1 cellular context compared by ENCODE assay signal in the genomic region with DNA sequence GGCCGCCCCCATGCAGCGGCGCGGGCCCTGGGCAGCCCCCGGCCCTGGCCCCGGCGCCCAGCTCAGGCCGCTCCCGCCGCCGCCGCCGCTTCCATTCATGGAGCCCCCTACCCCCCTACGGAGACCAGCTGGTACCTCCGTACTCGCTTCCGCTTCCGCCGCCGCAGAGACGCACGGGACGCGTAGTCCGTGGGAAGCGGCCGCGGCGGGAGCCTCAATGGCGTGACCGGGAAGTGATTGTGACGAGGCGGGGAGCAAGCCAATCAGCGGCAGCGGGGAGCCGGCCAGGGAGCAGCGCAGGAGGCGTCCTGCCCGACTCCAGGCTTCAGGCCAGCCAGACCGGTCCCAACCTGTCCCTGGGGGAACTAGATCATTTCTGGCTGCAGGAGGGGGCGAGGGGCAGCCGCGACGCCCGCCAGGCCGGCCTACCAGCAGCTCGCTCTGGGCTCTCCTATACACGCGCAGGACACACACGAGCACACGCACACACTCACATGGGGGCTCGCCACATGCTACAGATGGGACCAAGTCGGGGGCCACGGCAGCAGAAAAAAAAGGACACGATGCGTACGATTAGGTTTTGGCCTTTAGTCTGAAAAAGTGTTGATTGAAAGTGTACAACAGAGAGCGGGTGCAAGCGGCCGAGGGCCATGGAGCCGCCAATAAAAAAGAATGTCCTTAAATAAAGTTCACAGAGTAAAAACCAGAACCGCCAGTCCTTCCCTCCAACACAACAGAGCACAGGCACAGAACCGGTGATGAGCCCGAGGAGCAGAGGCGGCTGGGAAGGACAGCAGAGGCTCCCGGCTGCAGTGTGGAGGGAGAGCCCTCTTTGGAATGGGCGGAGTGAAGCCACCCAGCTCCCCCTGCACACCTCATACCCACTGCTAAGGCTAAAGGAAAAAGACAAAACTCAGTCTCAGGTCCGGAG.
TF ChIP-seq lines count a peak whose summit lies in the region.

A gene with protein sequence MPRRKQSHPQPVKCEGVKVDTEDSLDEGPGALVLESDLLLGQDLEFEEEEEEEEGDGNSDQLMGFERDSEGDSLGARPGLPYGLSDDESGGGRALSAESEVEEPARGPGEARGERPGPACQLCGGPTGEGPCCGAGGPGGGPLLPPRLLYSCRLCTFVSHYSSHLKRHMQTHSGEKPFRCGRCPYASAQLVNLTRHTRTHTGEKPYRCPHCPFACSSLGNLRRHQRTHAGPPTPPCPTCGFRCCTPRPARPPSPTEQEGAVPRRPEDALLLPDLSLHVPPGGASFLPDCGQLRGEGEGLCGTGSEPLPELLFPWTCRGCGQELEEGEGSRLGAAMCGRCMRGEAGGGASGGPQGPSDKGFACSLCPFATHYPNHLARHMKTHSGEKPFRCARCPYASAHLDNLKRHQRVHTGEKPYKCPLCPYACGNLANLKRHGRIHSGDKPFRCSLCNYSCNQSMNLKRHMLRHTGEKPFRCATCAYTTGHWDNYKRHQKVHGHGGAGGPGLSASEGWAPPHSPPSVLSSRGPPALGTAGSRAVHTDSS (minus strand): TSS at position 109 of the 931 bp plus-strand sequence. CDS start 208 bp downstream, outside the sequence.

TF ChIP-seq in HepG2, 621 proteins besides CTCF, POLR2A, EP300 and RAD21 (continued from another document and continues in another):
- TF ChIP-seq THAP11 (CRISPR knock-in tag; IDR thresholded peaks at IDR 0.05) (peak; percentile 97), SRF (IDR thresholded peaks at IDR 0.05; ENCODE audit: low read depth, low read length) (no peak), TAF1 (CRISPR knock-in tag; IDR thresholded peaks at IDR 0.05) (no peak), SATB2 (CRISPR knock-in tag; IDR thresholded peaks at IDR 0.05) (no peak), ZSCAN9 (CRISPR knock-in tag; IDR thresholded peaks at IDR 0.05; ENCODE audit: borderline replicate concordance) (no peak), FOSL2 (CRISPR knock-in tag; IDR thresholded peaks at IDR 0.05) (peak; percentile 19), SALL2 (CRISPR knock-in tag; IDR thresholded peaks at IDR 0.05) (no peak), MAFK (conservative IDR thresholded peaks at IDR 0.05 in 1 of 2, IDR thresholded peaks at IDR 0.05 in 1 of 2; ENCODE audit: low read length in 2 of 2) (no peak), ZBTB7A (CRISPR knock-in tag; IDR thresholded peaks at IDR 0.05) (no peak), KLF15 (CRISPR knock-in tag; IDR thresholded peaks at IDR 0.05; ENCODE audit: borderline replicate concordance) (no peak), FOXJ3 (CRISPR knock-in tag; IDR thresholded peaks at IDR 0.05; ENCODE audit: borderline replicate concordance) (no peak), DMAP1 (CRISPR knock-in tag; IDR thresholded peaks at IDR 0.05) (no peak), MAFG (CRISPR knock-in tag; IDR thresholded peaks at IDR 0.05) (no peak), ARHGAP35 (CRISPR knock-in tag; IDR thresholded peaks at IDR 0.05; ENCODE audit: borderline replicate concordance) (peak; percentile 44; the same call in 1 of the 2 replicates), ZNF263 (CRISPR knock-in tag; IDR thresholded peaks at IDR 0.05) (no peak), ZFYVE20 (CRISPR knock-in tag; IDR thresholded peaks at IDR 0.05; ENCODE audit: borderline replicate concordance, low read depth) (no peak), LCORL (IDR thresholded peaks at IDR 0.05) (no peak), LCORL (CRISPR knock-in tag; IDR thresholded peaks at IDR 0.05) (no peak; the same call in 1 of the 2 replicates), ZNF530 (CRISPR knock-in tag; IDR thresholded peaks at IDR 0.05; ENCODE audit: low read depth) (no peak), ZNF460 (CRISPR knock-in tag; IDR thresholded peaks at IDR 0.05; ENCODE audit: borderline replicate concordance) (no peak), ZNF124 (CRISPR knock-in tag; IDR thresholded peaks at IDR 0.05) (no peak), ZNF776 (CRISPR knock-in tag; IDR thresholded peaks at IDR 0.05) (0 out of 2 replicates have a peak, but pooled peaks have one; percentile 77), ZBTB1 (CRISPR knock-in tag; IDR thresholded peaks at IDR 0.05; ENCODE audit: borderline replicate concordance) (no peak), IRF2 (CRISPR knock-in tag; IDR thresholded peaks at IDR 0.05) (no peak), ZNF549 (CRISPR knock-in tag; IDR thresholded peaks at IDR 0.05) (no peak)
- TF ChIP-seq, protein P1, sequence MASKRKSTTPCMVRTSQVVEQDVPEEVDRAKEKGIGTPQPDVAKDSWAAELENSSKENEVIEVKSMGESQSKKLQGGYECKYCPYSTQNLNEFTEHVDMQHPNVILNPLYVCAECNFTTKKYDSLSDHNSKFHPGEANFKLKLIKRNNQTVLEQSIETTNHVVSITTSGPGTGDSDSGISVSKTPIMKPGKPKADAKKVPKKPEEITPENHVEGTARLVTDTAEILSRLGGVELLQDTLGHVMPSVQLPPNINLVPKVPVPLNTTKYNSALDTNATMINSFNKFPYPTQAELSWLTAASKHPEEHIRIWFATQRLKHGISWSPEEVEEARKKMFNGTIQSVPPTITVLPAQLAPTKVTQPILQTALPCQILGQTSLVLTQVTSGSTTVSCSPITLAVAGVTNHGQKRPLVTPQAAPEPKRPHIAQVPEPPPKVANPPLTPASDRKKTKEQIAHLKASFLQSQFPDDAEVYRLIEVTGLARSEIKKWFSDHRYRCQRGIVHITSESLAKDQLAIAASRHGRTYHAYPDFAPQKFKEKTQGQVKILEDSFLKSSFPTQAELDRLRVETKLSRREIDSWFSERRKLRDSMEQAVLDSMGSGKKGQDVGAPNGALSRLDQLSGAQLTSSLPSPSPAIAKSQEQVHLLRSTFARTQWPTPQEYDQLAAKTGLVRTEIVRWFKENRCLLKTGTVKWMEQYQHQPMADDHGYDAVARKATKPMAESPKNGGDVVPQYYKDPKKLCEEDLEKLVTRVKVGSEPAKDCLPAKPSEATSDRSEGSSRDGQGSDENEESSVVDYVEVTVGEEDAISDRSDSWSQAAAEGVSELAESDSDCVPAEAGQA (IDR thresholded peaks at IDR 0.05; ENCODE audit: low read depth), result peak; percentile 73
- TF ChIP-seq, protein P1 (CRISPR knock-in tag; IDR thresholded peaks at IDR 0.05; ENCODE audit: borderline replicate concordance), result no peak
- TF ChIP-seq, protein P2, sequence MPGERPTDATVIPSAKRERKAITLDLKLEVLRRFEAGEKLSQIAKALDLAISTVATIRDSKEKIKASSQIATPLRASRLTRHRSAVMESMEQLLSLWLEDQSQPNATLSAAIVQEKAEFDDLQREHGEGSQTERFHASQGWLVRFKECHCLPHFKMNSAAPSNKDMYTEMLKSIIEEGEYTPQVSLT (CRISPR knock-in tag; IDR thresholded peaks at IDR 0.05; ENCODE audit: borderline replicate concordance, low read depth), result no peak
- TF ChIP-seq, protein P3, sequence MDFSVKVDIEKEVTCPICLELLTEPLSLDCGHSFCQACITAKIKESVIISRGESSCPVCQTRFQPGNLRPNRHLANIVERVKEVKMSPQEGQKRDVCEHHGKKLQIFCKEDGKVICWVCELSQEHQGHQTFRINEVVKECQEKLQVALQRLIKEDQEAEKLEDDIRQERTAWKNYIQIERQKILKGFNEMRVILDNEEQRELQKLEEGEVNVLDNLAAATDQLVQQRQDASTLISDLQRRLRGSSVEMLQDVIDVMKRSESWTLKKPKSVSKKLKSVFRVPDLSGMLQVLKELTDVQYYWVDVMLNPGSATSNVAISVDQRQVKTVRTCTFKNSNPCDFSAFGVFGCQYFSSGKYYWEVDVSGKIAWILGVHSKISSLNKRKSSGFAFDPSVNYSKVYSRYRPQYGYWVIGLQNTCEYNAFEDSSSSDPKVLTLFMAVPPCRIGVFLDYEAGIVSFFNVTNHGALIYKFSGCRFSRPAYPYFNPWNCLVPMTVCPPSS (IDR thresholded peaks at IDR 0.05), result no peak
- TF ChIP-seq, protein P4, sequence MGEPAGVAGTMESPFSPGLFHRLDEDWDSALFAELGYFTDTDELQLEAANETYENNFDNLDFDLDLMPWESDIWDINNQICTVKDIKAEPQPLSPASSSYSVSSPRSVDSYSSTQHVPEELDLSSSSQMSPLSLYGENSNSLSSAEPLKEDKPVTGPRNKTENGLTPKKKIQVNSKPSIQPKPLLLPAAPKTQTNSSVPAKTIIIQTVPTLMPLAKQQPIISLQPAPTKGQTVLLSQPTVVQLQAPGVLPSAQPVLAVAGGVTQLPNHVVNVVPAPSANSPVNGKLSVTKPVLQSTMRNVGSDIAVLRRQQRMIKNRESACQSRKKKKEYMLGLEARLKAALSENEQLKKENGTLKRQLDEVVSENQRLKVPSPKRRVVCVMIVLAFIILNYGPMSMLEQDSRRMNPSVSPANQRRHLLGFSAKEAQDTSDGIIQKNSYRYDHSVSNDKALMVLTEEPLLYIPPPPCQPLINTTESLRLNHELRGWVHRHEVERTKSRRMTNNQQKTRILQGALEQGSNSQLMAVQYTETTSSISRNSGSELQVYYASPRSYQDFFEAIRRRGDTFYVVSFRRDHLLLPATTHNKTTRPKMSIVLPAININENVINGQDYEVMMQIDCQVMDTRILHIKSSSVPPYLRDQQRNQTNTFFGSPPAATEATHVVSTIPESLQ (CRISPR knock-in tag; conservative IDR thresholded peaks at IDR 0.05), result no peak
- TF ChIP-seq, protein P5, sequence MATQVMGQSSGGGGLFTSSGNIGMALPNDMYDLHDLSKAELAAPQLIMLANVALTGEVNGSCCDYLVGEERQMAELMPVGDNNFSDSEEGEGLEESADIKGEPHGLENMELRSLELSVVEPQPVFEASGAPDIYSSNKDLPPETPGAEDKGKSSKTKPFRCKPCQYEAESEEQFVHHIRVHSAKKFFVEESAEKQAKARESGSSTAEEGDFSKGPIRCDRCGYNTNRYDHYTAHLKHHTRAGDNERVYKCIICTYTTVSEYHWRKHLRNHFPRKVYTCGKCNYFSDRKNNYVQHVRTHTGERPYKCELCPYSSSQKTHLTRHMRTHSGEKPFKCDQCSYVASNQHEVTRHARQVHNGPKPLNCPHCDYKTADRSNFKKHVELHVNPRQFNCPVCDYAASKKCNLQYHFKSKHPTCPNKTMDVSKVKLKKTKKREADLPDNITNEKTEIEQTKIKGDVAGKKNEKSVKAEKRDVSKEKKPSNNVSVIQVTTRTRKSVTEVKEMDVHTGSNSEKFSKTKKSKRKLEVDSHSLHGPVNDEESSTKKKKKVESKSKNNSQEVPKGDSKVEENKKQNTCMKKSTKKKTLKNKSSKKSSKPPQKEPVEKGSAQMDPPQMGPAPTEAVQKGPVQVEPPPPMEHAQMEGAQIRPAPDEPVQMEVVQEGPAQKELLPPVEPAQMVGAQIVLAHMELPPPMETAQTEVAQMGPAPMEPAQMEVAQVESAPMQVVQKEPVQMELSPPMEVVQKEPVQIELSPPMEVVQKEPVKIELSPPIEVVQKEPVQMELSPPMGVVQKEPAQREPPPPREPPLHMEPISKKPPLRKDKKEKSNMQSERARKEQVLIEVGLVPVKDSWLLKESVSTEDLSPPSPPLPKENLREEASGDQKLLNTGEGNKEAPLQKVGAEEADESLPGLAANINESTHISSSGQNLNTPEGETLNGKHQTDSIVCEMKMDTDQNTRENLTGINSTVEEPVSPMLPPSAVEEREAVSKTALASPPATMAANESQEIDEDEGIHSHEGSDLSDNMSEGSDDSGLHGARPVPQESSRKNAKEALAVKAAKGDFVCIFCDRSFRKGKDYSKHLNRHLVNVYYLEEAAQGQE (IDR thresholded peaks at IDR 0.05; ENCODE audit: borderline replicate concordance in 1 of 2, low read depth in 1 of 2, low read length in 2 of 2), result no peak
- TF ChIP-seq, protein P6, sequence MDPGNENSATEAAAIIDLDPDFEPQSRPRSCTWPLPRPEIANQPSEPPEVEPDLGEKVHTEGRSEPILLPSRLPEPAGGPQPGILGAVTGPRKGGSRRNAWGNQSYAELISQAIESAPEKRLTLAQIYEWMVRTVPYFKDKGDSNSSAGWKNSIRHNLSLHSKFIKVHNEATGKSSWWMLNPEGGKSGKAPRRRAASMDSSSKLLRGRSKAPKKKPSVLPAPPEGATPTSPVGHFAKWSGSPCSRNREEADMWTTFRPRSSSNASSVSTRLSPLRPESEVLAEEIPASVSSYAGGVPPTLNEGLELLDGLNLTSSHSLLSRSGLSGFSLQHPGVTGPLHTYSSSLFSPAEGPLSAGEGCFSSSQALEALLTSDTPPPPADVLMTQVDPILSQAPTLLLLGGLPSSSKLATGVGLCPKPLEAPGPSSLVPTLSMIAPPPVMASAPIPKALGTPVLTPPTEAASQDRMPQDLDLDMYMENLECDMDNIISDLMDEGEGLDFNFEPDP (CRISPR knock-in tag; conservative IDR thresholded peaks at IDR 0.05), result no peak
- TF ChIP-seq, protein P7, sequence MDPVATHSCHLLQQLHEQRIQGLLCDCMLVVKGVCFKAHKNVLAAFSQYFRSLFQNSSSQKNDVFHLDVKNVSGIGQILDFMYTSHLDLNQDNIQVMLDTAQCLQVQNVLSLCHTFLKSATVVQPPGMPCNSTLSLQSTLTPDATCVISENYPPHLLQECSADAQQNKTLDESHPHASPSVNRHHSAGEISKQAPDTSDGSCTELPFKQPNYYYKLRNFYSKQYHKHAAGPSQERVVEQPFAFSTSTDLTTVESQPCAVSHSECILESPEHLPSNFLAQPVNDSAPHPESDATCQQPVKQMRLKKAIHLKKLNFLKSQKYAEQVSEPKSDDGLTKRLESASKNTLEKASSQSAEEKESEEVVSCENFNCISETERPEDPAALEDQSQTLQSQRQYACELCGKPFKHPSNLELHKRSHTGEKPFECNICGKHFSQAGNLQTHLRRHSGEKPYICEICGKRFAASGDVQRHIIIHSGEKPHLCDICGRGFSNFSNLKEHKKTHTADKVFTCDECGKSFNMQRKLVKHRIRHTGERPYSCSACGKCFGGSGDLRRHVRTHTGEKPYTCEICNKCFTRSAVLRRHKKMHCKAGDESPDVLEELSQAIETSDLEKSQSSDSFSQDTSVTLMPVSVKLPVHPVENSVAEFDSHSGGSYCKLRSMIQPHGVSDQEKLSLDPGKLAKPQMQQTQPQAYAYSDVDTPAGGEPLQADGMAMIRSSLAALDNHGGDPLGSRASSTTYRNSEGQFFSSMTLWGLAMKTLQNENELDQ (CRISPR knock-in tag; IDR thresholded peaks at IDR 0.05; ENCODE audit: borderline replicate concordance), result 0 out of 2 replicates have a peak, but pooled peaks have one; percentile 11
